In genomic region chr19:6402834-6403608, GRCh38 we compare ENCODE assay signal across 9 cellular contexts. TPM values are rescaled to one million over a fixed set of nuclear protein-coding genes. Genes with fewer than 3 reads are reported as not detected.
DNase-seq lines count a peak whose midpoint lies in the region; TF ChIP-seq lines count a peak whose summit lies in the region.
"Had no signal": no experiment of that assay in that cellular context is flagged by ENCODE, and none has a peak within 500 bp of the region (broad histone marks: within the 10 kb centered on the region; RNA-seq: fewer than 3 reads in every experiment).

No MANE protein-coding gene starts in this region.

- no peak for TF ChIP-seq POLR2A in stomach (IDR thresholded peaks at IDR 0.05)

- H3K9me3 Mint-ChIP-seq in immature natural killer cell: no peaks in the 10 kb centered on the region

- intact Hi-C loops in stomach (cut with DNase I; ENCODE audit: low total_unique reads): no loop called here

- no peak for TF ChIP-seq CTCF in stomach (IDR thresholded peaks at IDR 0.05)

- H3K36me3 Mint-ChIP-seq in immature natural killer cell: peaks cover 0 to 4% (median 0%) of the 10 kb centered on the region in 3 donors

- H3K4me1 ChIP-seq in BLaER1: peaks cover 10% of the 10 kb centered on the region; the same call in 1 of the 2 replicates
- H3K4me1 ChIP-seq in stomach: no peaks in the 10 kb centered on the region

- no peaks in the 10 kb centered on the region for H3K36me3 ChIP-seq in BLaER1
- H3K36me3 ChIP-seq in stomach: no peaks in the 10 kb centered on the region

- WGBS in stomach, 5 donors: 53 to 64% (median 58%) methylated on average over 23 of the region's 23 CpGs

- H4K20me1 ChIP-seq in BLaER1: no peaks in the 10 kb centered on the region

- H3K4me2 ChIP-seq in BLaER1: peak overlapping the region; percentile 20; the same call in 1 of the 2 replicates

- H3K4me3 ChIP-seq in BLaER1 (no peak overlapping the region), stomach (no peak overlapping the region)

- H3K27ac ChIP-seq in BLaER1: no peak overlapping the region
- no peak overlapping the region for H3K27ac ChIP-seq in stomach

- H3K4me1 Mint-ChIP-seq in immature natural killer cell: no peaks in the 10 kb centered on the region

- H3K4me3 Mint-ChIP-seq in immature natural killer cell: no peak overlapping the region

- DNase-seq in SK-N-DZ (ENCODE audit: low spot score) (peak; percentile 43), globus pallidus (ENCODE audit: low spot score) (peak; percentile 70), occipital lobe (lab: John Stamatoyannopoulos, UW) (peak; percentile 69), GM19238 (ENCODE audit: insufficient read length, low spot score) (no peak), immature natural killer cell (no peak), stomach (no peak)
- no peak for DNase-seq in stimulated activated CD4-positive, alpha-beta T cell treated with anti-CD3 and anti-CD28 coated beads, Interleukin-1b, Interleukin-23, amount 100 ng/mL, for 48 hours
- DNase-seq: NCI-H226 had no signal

- no peak overlapping the region for H3K9ac ChIP-seq in BLaER1

- H3K9me3 ChIP-seq in BLaER1 (no peaks in the 10 kb centered on the region), stomach (no peaks in the 10 kb centered on the region)

- peaks cover 0 to 2% (median 0%) of the 10 kb centered on the region in 3 donors for H3K27me3 Mint-ChIP-seq in immature natural killer cell (ENCODE audit: low read depth in 3 of 3)

- no peaks in the 10 kb centered on the region for H3K27me3 ChIP-seq in BLaER1
- no peaks in the 10 kb centered on the region for H3K27me3 ChIP-seq in stomach

- TF ChIP-seq EP300 in stomach (IDR thresholded peaks at IDR 0.05): no peak

- no peak overlapping the region for H3K27ac Mint-ChIP-seq in immature natural killer cell

RNA-seq across cellular contexts. Expression of gene GTF2F1, which starts 10.1 kb away (rescaled TPM):
- 37.3 and 50.5 TPM in 2 replicates for polyA plus RNA-seq in SK-N-DZ (2014; cell fraction: cytosol; rRNA removed)
- 22.3 and 36.5 TPM in 2 replicates for polyA plus RNA-seq in SK-N-DZ (2014; cell fraction: nucleus; rRNA removed)
- total RNA-seq in occipital lobe (36.0 TPM), stomach (10 to 100 TPM in 4 of 5 donors, 1 to 10 TPM in 1; 9.8 to 46.7 (median 22.8) TPM)
- polyA plus RNA-seq in immature natural killer cell (10 to 100 TPM; 11.0 to 29.8 (median 11.5) TPM), stomach (10 to 100 TPM; 34.4 to 62.8 (median 41.7) TPM)

RNA-seq across cellular contexts. Expression of gene KHSRP, which starts 21.6 kb away (rescaled TPM):
- 147 and 149 TPM in 2 replicates for polyA plus RNA-seq in SK-N-DZ (2014; cell fraction: cytosol; rRNA removed)
- 123 and 179 TPM in 2 replicates for polyA plus RNA-seq in SK-N-DZ (2014; cell fraction: nucleus; rRNA removed)
- total RNA-seq in occipital lobe (73.6 TPM), stomach (100 to 1,000 TPM; 111 to 130 (median 112) TPM)
- polyA plus RNA-seq in immature natural killer cell (10 to 100 TPM in 1 of 3 donors, 1 to 10 TPM in 2; 3.9 to 15.6 (median 9.8) TPM), stomach (100 to 1,000 TPM in 1 of 3 donors, 10 to 100 TPM in 2; 49.1 to 103 (median 79.3) TPM)

RNA-seq across cellular contexts. Expression of gene PSPN, which starts 27.3 kb away (rescaled TPM):
- 1.8 and 1.9 TPM in 2 replicates for polyA plus RNA-seq in SK-N-DZ (2014; cell fraction: cytosol; rRNA removed)
- 0.62 and 2.1 TPM in 2 replicates for polyA plus RNA-seq in SK-N-DZ (2014; cell fraction: nucleus; rRNA removed)
- total RNA-seq in occipital lobe (3.6 TPM), stomach (1 to 10 TPM in 4 of 5 donors, not detected in 1; 1.1 to 2.8 (median 1.9) TPM)
- polyA plus RNA-seq in immature natural killer cell (under 1 TPM; 0.28 to 0.73 (median 0.65) TPM), stomach (1 to 10 TPM in 2 of 3 donors, under 1 TPM in 1; 0.92 to 2.2 (median 1.1) TPM)

RNA-seq across cellular contexts. Expression of gene ALKBH7, which starts 30.4 kb away (rescaled TPM):
- 40.8 and 48.0 TPM in 2 replicates for polyA plus RNA-seq in SK-N-DZ (2014; cell fraction: cytosol; rRNA removed)
- 36.4 and 49.5 TPM in 2 replicates for polyA plus RNA-seq in SK-N-DZ (2014; cell fraction: nucleus; rRNA removed)
- 21.2 TPM for total RNA-seq in occipital lobe
- polyA plus RNA-seq in immature natural killer cell: 10 to 100 TPM; 47.6 to 96.4 (median 51.4) TPM
- total RNA-seq in stomach: 100 to 1,000 TPM in 1 of 5 donors, 10 to 100 TPM in 3, 1 to 10 TPM in 1; 5.3 to 138 (median 21.3) TPM
- 100 to 1,000 TPM in 1 of 3 donors, 10 to 100 TPM in 2; 81.1 to 122 (median 87.2) TPM for polyA plus RNA-seq in stomach

RNA-seq across cellular contexts. Expression of gene SLC25A41, which starts 30.5 kb away (rescaled TPM):
- polyA plus RNA-seq in SK-N-DZ (2014; cell fraction: cytosol; rRNA removed): 0.54 and 1.9 TPM in 2 replicates
- polyA plus RNA-seq in SK-N-DZ (2014; cell fraction: nucleus; rRNA removed): 0.85 TPM in 1 of 2 replicates, not detected in the other
- total RNA-seq in occipital lobe: 1.6 TPM
- not detected for polyA plus RNA-seq in immature natural killer cell
- 1 to 10 TPM in 1 of 5 donors, not detected in 4; 4.9 TPM for total RNA-seq in stomach
- under 1 TPM in 1 of 3 donors, not detected in 2; 0.80 TPM for polyA plus RNA-seq in stomach

Comparison
In these comparisons a context has a peak if more than half of its experiments do, and no peak if none do; other contexts are left out.
1. DNase-seq: peak in SK-N-DZ (single experiment), globus pallidus (single experiment) and occipital lobe (single experiment); none in stimulated activated CD4-positive, alpha-beta T cell treated with anti-CD3 and anti-CD28 coated beads, Interleukin-1b, Interleukin-23, amount 100 ng/mL, for 48 hours (single experiment), GM19238 (single experiment), immature natural killer cell (0 of 3) and stomach (single experiment).